In genomic region chr7:28410628-28411578, GRCh38 we compare ENCODE assay signal across 9 cellular contexts. TPM values are rescaled to one million over a fixed set of nuclear protein-coding genes. Genes with fewer than 3 reads are reported as not detected.
DNase-seq lines count a peak whose midpoint lies in the region; ATAC-seq, FAIRE-seq and TF ChIP-seq lines count a peak whose summit lies in the region.
"Had no signal": no experiment of that assay in that cellular context is flagged by ENCODE, and none has a peak within 500 bp of the region (broad histone marks: within the 10 kb centered on the region; RNA-seq: fewer than 3 reads in every experiment).

No MANE protein-coding gene starts in this region.

- no peaks in the 10 kb centered on the region for H4K20me1 ChIP-seq in hepatocyte (ENCODE audit: insufficient read depth, poor library complexity, severe bottlenecking)

- H3K9me3 ChIP-seq in adipocyte (ENCODE audit: control insufficient read depth, low read length): no peaks in the 10 kb centered on the region
- no peaks in the 10 kb centered on the region for H3K9me3 ChIP-seq in hepatocyte (ENCODE audit: low read depth)

- no peaks in the 10 kb centered on the region for H3K79me2 ChIP-seq in hepatocyte

- H3K4me3 ChIP-seq in adipocyte (ENCODE audit: low read length): peak overlapping the region; percentile 86
- peak overlapping the region; percentile 37 for H3K4me3 ChIP-seq in hepatocyte

- H3K9me2 ChIP-seq in hepatocyte (replicated peaks; ENCODE audit: insufficient read depth): no peaks in the 10 kb centered on the region

- DNase-seq in NCI-H1092 treated with DMSO at 0.1 percent for 48 hours (lab: John Stamatoyannopoulos, UW) (peak; percentile 36), NCI-H1092 (lab: John Stamatoyannopoulos, UW) (no peak), NCI-H1105 treated with DMSO at 0.1 percent for 48 hours (lab: John Stamatoyannopoulos, UW) (peak; percentile 30), adipocyte (ENCODE audit: low read depth) (peak; percentile 64), hepatocyte (ENCODE audit: low spot score) (peak; percentile 71), sciatic nerve (ENCODE audit: low spot score) (peak; percentile 71), H54 (ENCODE audit: insufficient read length, low spot score) (no peak)

- H3K4me1 ChIP-seq in adipocyte (ENCODE audit: control insufficient read depth, insufficient read depth, low read length) (peaks cover 31% of the 10 kb centered on the region), hepatocyte (ENCODE audit: insufficient read depth) (peaks cover 15% of the 10 kb centered on the region)

- FAIRE-seq in H54 (lab: Jason Lieb, UNC): no peak
- FAIRE-seq: A204.1 had no signal

- peak overlapping the region; percentile 66 for H3K9ac ChIP-seq in adipocyte (ENCODE audit: low read length)

- H3K4me2 ChIP-seq in hepatocyte: peak overlapping the region; percentile 97

- peak; percentile 36 for ATAC-seq in sciatic nerve
- ATAC-seq in GM21360 (IDR thresholded peaks at IDR 0.05; ENCODE audit: unreplicated experiment): no peak

- intact Hi-C loops in sciatic nerve (cut with DNase I): no loop called here

- H2AFZ ChIP-seq in hepatocyte: no peak overlapping the region

- TF ChIP-seq POLR2A in H54 (IDR thresholded peaks at IDR 0.05; ENCODE audit: low read depth, low read length): no peak

- no peak for TF ChIP-seq CTCF in hepatocyte (IDR thresholded peaks at IDR 0.05; ENCODE audit: poor library complexity)

- 5% methylated on average over 29 of the region's 30 CpGs for WGBS in hepatocyte (ENCODE audit: low lambda C conversion rate, missing lambda C conversion rate)

- H3K36me3 ChIP-seq in adipocyte (ENCODE audit: control insufficient read depth, insufficient read depth, low read length, severe bottlenecking) (no peaks in the 10 kb centered on the region), hepatocyte (replicated peaks; ENCODE audit: insufficient read depth, low read depth) (no peaks in the 10 kb centered on the region)

- H3K27ac ChIP-seq in hepatocyte: no peak overlapping the region

- H3K27me3 ChIP-seq in adipocyte (replicated peaks; ENCODE audit: control insufficient read depth, insufficient read depth, low read length) (no peaks in the 10 kb centered on the region), hepatocyte (peaks cover 65% of the 10 kb centered on the region)

RNA-seq across cellular contexts. Expression of gene CREB5, which starts 1.4 kb away (rescaled TPM):
- total RNA-seq in hepatocyte: 12.2 and 27.9 TPM in 2 replicates
- 14.0 and 18.4 TPM in 2 replicates for polyA plus RNA-seq in hepatocyte
- 20.1 TPM for total RNA-seq in sciatic nerve

Comparison
In these comparisons a context has a peak if more than half of its experiments do, and no peak if none do; other contexts are left out.
1. DNase-seq: peak in NCI-H1092 treated with DMSO at 0.1 percent for 48 hours (single experiment), NCI-H1105 treated with DMSO at 0.1 percent for 48 hours (single experiment), adipocyte (single experiment), hepatocyte (single experiment) and sciatic nerve (single experiment); none in NCI-H1092 (single experiment) and H54 (single experiment).